13 cellular contexts compared by ENCODE assay signal in the genomic region with DNA sequence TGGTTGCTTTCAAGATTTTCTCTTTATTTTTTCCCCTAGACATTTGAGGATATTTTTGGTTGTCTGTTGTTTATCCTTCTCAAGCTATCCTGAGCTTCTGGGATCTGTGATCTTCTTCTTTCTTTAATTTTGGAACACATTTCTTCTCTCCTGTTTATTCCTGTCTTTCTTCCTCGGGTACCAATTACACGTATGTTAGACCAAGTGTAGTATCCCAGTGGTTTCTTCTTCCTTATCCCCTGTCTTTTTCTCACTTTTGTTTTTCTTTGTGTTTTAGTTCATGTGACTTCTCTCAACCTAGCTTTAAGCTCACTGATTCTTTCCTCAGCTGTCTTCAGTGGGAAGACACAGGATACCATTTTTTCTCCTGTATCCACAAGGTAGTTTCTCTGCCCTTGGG.
DNase-seq lines count a peak whose midpoint lies in the region; ATAC-seq and TF ChIP-seq lines count a peak whose summit lies in the region.
"Had no signal": no experiment of that assay in that cellular context is flagged by ENCODE, and none has a peak within 500 bp of the region (broad histone marks: within the 10 kb centered on the region; RNA-seq: fewer than 3 reads in every experiment).

No MANE protein-coding gene starts in this region.

- H3K79me2 ChIP-seq in PC-9 (ENCODE audit: low read depth): no peaks in the 10 kb centered on the region

- H3K36me3 ChIP-seq in PC-9 (ENCODE audit: low read depth): no peaks in the 10 kb centered on the region

- TF ChIP-seq CTCF in foreskin keratinocyte (conservative IDR thresholded peaks at IDR 0.05) (no peak), PC-9 (conservative IDR thresholded peaks at IDR 0.05) (no peak)

- H3K9me3 ChIP-seq in PC-9 (ENCODE audit: insufficient read depth, low read depth): peaks cover 4% of the 10 kb centered on the region; the same call in 1 of the 2 replicates

- DNase-seq in DMS 273 (lab: John Stamatoyannopoulos, UW; ENCODE audit: unreplicated experiment): peak; percentile 23
- no peak for DNase-seq in DMS 273 treated with DMSO at 0.1 percent for 48 hours (lab: John Stamatoyannopoulos, UW)
- peak; percentile 2 for DNase-seq in amniotic epithelial cell (ENCODE audit: low read depth)
- DNase-seq in foreskin keratinocyte: peak; percentile 3 to 11
- DNase-seq in kidney tubule cell (ENCODE audit: low spot score): no peak
- no peak for DNase-seq in HPDE6-E6E7 (ENCODE audit: extremely low spot score)
- DNase-seq in PC-9: no peak
- DNase-seq: AML-193; CD4-positive, alpha-beta T cell; H9 had no signal

- CTCF ChIA-PET in PC-9 (lab: Charles Lee): no interaction called here

- H3K27ac ChIP-seq in foreskin keratinocyte (no peak overlapping the region), PC-9 (no peak overlapping the region)
- H3K27ac ChIP-seq: 22Rv1, A549, C4-2B had no signal

- no peak overlapping the region for H3K4me3 ChIP-seq in PC-9
- H3K4me3 ChIP-seq: A549 had no signal

- ATAC-seq in foreskin keratinocyte: no peak
- ATAC-seq: A549 had no signal

- H3K4me2 ChIP-seq in PC-9: no peak overlapping the region
- H3K4me2 ChIP-seq: A549 had no signal

- no peaks in the 10 kb centered on the region for H4K20me1 ChIP-seq in PC-9 (ENCODE audit: insufficient read depth)

- intact Hi-C loops in PC-9 (cut with micrococcal nuclease; ENCODE audit: unreplicated experiment): no loop called here

- H3K27me3 ChIP-seq in foreskin keratinocyte (no peaks in the 10 kb centered on the region), PC-9 (ENCODE audit: insufficient read depth, low read depth) (peaks cover 66% of the 10 kb centered on the region)

- POLR2A ChIA-PET in PC-9 (lab: Charles Lee; ENCODE audit: unreplicated experiment): no interaction called here

- no peak overlapping the region for H2AFZ ChIP-seq in PC-9

- H3F3A ChIP-seq in PC-9 (ENCODE audit: insufficient read depth, low read depth): no peaks in the 10 kb centered on the region

- H3K4me1 ChIP-seq in foreskin keratinocyte: no peaks in the 10 kb centered on the region
- no peaks in the 10 kb centered on the region for H3K4me1 ChIP-seq in PC-9 (replicated peaks; ENCODE audit: insufficient read depth)
- H3K4me1 ChIP-seq: A549 had no signal

- no TSS peak for BruUV-seq in PC-9 (replicated peaks; lab: Mats Ljungman, UMichigan)

- H3K9me2 ChIP-seq in PC-9 (ENCODE audit: insufficient read depth): no peaks in the 10 kb centered on the region

Comparison
In these comparisons a context has a peak if more than half of its experiments do, and no peak if none do; other contexts are left out.
1. DNase-seq: peak in DMS 273 (single experiment), amniotic epithelial cell (single experiment) and foreskin keratinocyte (2 of 2); none in DMS 273 treated with DMSO at 0.1 percent for 48 hours (single experiment), kidney tubule cell (single experiment), HPDE6-E6E7 (single experiment) and PC-9 (0 of 2).